Comparison of ENCODE assay signal across 8 cellular contexts in genomic region chr4:101527186-101527585, GRCh38.
DNase-seq lines count a peak whose midpoint lies in the region; ATAC-seq and TF ChIP-seq lines count a peak whose summit lies in the region.

No MANE protein-coding gene starts in this region.

- no peak overlapping the region for H3K4me3 Mint-ChIP-seq in Caco-2 (ENCODE audit: unreplicated experiment)

- no peaks in the 10 kb centered on the region for H3K9me3 ChIP-seq in Caco-2
- no peaks in the 10 kb centered on the region for H3K9me3 ChIP-seq in SK-N-SH

- H3K9me3 Mint-ChIP-seq in Caco-2 (ENCODE audit: unreplicated experiment) = peaks cover 18% of the 10 kb centered on the region

- no peak for TF ChIP-seq CTCF in Caco-2 (IDR thresholded peaks at IDR 0.05; ENCODE audit: insufficient read depth in 1 of 2, low read depth in 1 of 2, low read length in 1 of 2, severe bottlenecking in 1 of 2, unreplicated experiment in 1 of 2)
- TF ChIP-seq CTCF in SK-N-SH (IDR thresholded peaks at IDR 0.05) = no peak

- CTCF ChIA-PET in Caco-2 (lab: Charles Lee) = no interaction called here
- CTCF ChIA-PET in SK-N-SH (lab: Yijun Ruan, JAX) = interaction anchor here (0.6 kb wide), 1 partner anchor 569 kb away, joined by 3 read pairs; no protein-coding TSS in a partner anchor

- DNase-seq in activated T-cell treated with anti-CD3 and anti-CD28 coated beads, Interleukin-2, amount 50 U/mL, for 48 hours = peak; percentile 60 to 75
- peak; percentile 4 to 16 (median 8) for DNase-seq in stimulated activated CD4-positive, alpha-beta T cell treated with anti-CD3 and anti-CD28 coated beads, TNF-alpha, amount 100 ng/mL, for 1 hour (ENCODE audit: low read depth in 3 of 3, low spot score in 1 of 3)
- no peak for DNase-seq in germinal center (ENCODE audit: low spot score)
- no peak for DNase-seq in NCI-H1417 treated with DMSO at 0.1 percent for 48 hours (lab: John Stamatoyannopoulos, UW)
- no peak for DNase-seq in Caco-2
- DNase-seq in SK-N-SH = no peak

- no peaks in the 10 kb centered on the region for H3K4me1 ChIP-seq in Caco-2
- no peaks in the 10 kb centered on the region for H3K4me1 ChIP-seq in SK-N-SH (ENCODE audit: control insufficient read depth in 1 of 2, insufficient read depth in 2 of 2, low read depth in 1 of 2, low read length in 1 of 2)

- H3K4me2 ChIP-seq in SK-N-SH = no peak overlapping the region

- TF ChIP-seq RAD21 in SK-N-SH (IDR thresholded peaks at IDR 0.05; ENCODE audit: low read length) = no peak

- H3K4me3 ChIP-seq in Caco-2 (ENCODE audit: low read depth, low read length) = no peak overlapping the region
- no peak overlapping the region for H3K4me3 ChIP-seq in SK-N-SH (ENCODE audit: low read depth in 2 of 2, low read length in 1 of 2)

- H3K27me3 Mint-ChIP-seq in Caco-2 (ENCODE audit: insufficient read depth, unreplicated experiment) = no peaks in the 10 kb centered on the region

- 49% methylated on average over 2 of the region's 2 CpGs for WGBS in SK-N-SH (ENCODE audit: low lambda C conversion rate)

- H4K20me1 ChIP-seq in SK-N-SH (ENCODE audit: insufficient read depth) = no peaks in the 10 kb centered on the region

- ATAC-seq in GM19351 (IDR thresholded peaks at IDR 0.05; ENCODE audit: unreplicated experiment) (peak; percentile 100), HG03432 (IDR thresholded peaks at IDR 0.05; ENCODE audit: unreplicated experiment) (peak; percentile 100)

- no peaks in the 10 kb centered on the region for H3K36me3 Mint-ChIP-seq in Caco-2 (ENCODE audit: insufficient read depth, unreplicated experiment)

- H3F3A ChIP-seq in SK-N-SH (replicated peaks; ENCODE audit: insufficient read depth) = no peaks in the 10 kb centered on the region

- POLR2A ChIA-PET in Caco-2 (lab: Charles Lee) (no interaction called here), SK-N-SH (lab: Yijun Ruan, JAX) (no interaction called here)

- H3K27me3 ChIP-seq in Caco-2 (replicated peaks; ENCODE audit: control insufficient read depth, insufficient read depth, low read length) = no peaks in the 10 kb centered on the region
- H3K27me3 ChIP-seq in SK-N-SH (ENCODE audit: insufficient read depth) = no peaks in the 10 kb centered on the region

- no peak overlapping the region for H3K27ac ChIP-seq in SK-N-SH (ENCODE audit: low read depth in 2 of 2, low read length in 1 of 2)

- H3K9ac ChIP-seq in SK-N-SH = no peak overlapping the region

- H3K79me2 ChIP-seq in SK-N-SH (ENCODE audit: insufficient read depth) = no peaks in the 10 kb centered on the region

- BruUV-seq in Caco-2 (replicated peaks; lab: Mats Ljungman, UMichigan) = no TSS peak

- no peaks in the 10 kb centered on the region for H3K9me2 ChIP-seq in SK-N-SH

- H3K36me3 ChIP-seq in Caco-2 (ENCODE audit: control insufficient read depth, insufficient read depth, low read length) = no peaks in the 10 kb centered on the region
- H3K36me3 ChIP-seq in SK-N-SH (replicated peaks in 1 of 2; ENCODE audit: control insufficient read depth in 1 of 2, insufficient read depth in 2 of 2, low read length in 1 of 2) = no peaks in the 10 kb centered on the region

- no peak overlapping the region for H3K27ac Mint-ChIP-seq in Caco-2 (ENCODE audit: unreplicated experiment)

- intact Hi-C loops in Caco-2 (cut with micrococcal nuclease; ENCODE audit: unreplicated experiment) = no loop called here

- no peak overlapping the region for H2AFZ ChIP-seq in SK-N-SH (ENCODE audit: low read depth)

- peaks cover 7% of the 10 kb centered on the region for H3K4me1 Mint-ChIP-seq in Caco-2 (ENCODE audit: low read depth, unreplicated experiment)

- TF ChIP-seq EP300 in SK-N-SH (IDR thresholded peaks at IDR 0.05; ENCODE audit: borderline replicate concordance in 1 of 2, low read depth in 1 of 2, low read length in 1 of 2) = no peak

TF ChIP-seq in SK-N-SH, 30 proteins besides CTCF, POLR2A, EP300 and RAD21:
- TF ChIP-seq EZH2phosphoT487 (IDR thresholded peaks at IDR 0.05; ENCODE audit: borderline replicate concordance, low read depth) = no peak
- TF ChIP-seq SIN3A (IDR thresholded peaks at IDR 0.05; ENCODE audit: borderline replicate concordance, low read depth, low read length) = no peak
- TF ChIP-seq FOXJ3 (CRISPR knock-in tag; IDR thresholded peaks at IDR 0.05) = no peak
- no peak for TF ChIP-seq MEF2A (IDR thresholded peaks at IDR 0.05; ENCODE audit: borderline replicate concordance, low read depth)
- no peak for TF ChIP-seq NFIC (IDR thresholded peaks at IDR 0.05; ENCODE audit: borderline replicate concordance)
- no peak for TF ChIP-seq NRF1 (IDR thresholded peaks at IDR 0.05; ENCODE audit: low read depth, low read length)
- no peak for TF ChIP-seq TEAD4 (IDR thresholded peaks at IDR 0.05; ENCODE audit: borderline replicate concordance, insufficient read depth)

Comparison
In these comparisons a context has a peak if more than half of its experiments do, and no peak if none do; other contexts are left out.
1. DNase-seq: peak in activated T-cell treated with anti-CD3 and anti-CD28 coated beads, Interleukin-2, amount 50 U/mL, for 48 hours (2 of 2) and stimulated activated CD4-positive, alpha-beta T cell treated with anti-CD3 and anti-CD28 coated beads, TNF-alpha, amount 100 ng/mL, for 1 hour (3 of 3); none in germinal center (single experiment), NCI-H1417 treated with DMSO at 0.1 percent for 48 hours (single experiment), Caco-2 (0 of 2) and SK-N-SH (single experiment).